In genomic region chr10:74246495-74246894, GRCh38 we compare ENCODE assay signal across 19 cellular contexts.
"Had no signal": no experiment of that assay in that cellular context is flagged by ENCODE, and none has a peak within 500 bp of the region (broad histone marks: within the 10 kb centered on the region; RNA-seq: fewer than 3 reads in every experiment).

No MANE protein-coding gene starts in this region.

- H3K27ac ChIP-seq: KMS-11, SJSA1, SK-N-MC had no signal

- ATAC-seq: HepG2 had no signal

- H3K27me3 ChIP-seq: SJSA1 had no signal

- DNase-seq: IMR-90, Kasumi-1, MM.1S, NCI-H1092 treated with DMSO at 0.1 percent for 48 hours, NCI-H1436, NCI-H187, NCI-H2029, NCI-H2081 treated with DMSO at 0.1 percent for 48 hours, NCI-H226, NCI-H446, NCI-H510A, NCI-H774, Right ventricle myocardium superior, RPMI8226, SIG-M5 had no signal

- FAIRE-seq: HepG2 had no signal

- H3K4me3 ChIP-seq: SJSA1, SK-N-MC had no signal

- H3K9me3 ChIP-seq: SJSA1 had no signal
